Comparison of ENCODE assay signal across 9 cellular contexts in genomic region chr20:41086402-41087324, GRCh38. TPM values are rescaled to one million over a fixed set of nuclear protein-coding genes. Genes with fewer than 3 reads are reported as not detected.
DNase-seq lines count a peak whose midpoint lies in the region; ATAC-seq, FAIRE-seq and TF ChIP-seq lines count a peak whose summit lies in the region.
"Had no signal": no experiment of that assay in that cellular context is flagged by ENCODE, and none has a peak within 500 bp of the region (broad histone marks: within the 10 kb centered on the region; RNA-seq: fewer than 3 reads in every experiment).

No MANE protein-coding gene starts in this region.

- H3K27ac ChIP-seq in HepG2 (ENCODE audit: extremely low read length, insufficient read depth, low read length) (no peak overlapping the region), right lobe of liver (no peak overlapping the region), aorta (ENCODE audit: low read depth in 1 of 2, low read length in 2 of 2) (no peak overlapping the region)
- H3K27ac ChIP-seq: BLaER1 had no signal

- no peak for FAIRE-seq in HepG2 (lab: Jason Lieb, UNC)

- ATAC-seq in HepG2 (no peak), right lobe of liver (no peak), GM18502 (IDR thresholded peaks at IDR 0.05; ENCODE audit: poor library complexity, unreplicated experiment) (no peak), aorta (ENCODE audit: low FRiP score) (no peak)
- no peak for ATAC-seq in activated naive CD8-positive, alpha-beta T cell treated with anti-CD3 and anti-CD28 coated beads, Interleukin-2, amount 50 U/mL, for 24 hours

- in situ Hi-C loops in HepG2 (cut with HindIII; ENCODE audit: extremely low pct_ligation_motif_present, low pct_unique_long_range_greater_than_20kb) = no loop called here

- H3K27me3 ChIP-seq in HepG2 (ENCODE audit: control insufficient read depth in 1 of 2, insufficient read depth in 2 of 2, low read length in 2 of 2) (no peaks in the 10 kb centered on the region), right lobe of liver (no peaks in the 10 kb centered on the region), aorta (ENCODE audit: control insufficient read depth in 1 of 2, insufficient read depth in 2 of 2, low read length in 1 of 2) (no peaks in the 10 kb centered on the region)
- H3K27me3 ChIP-seq: BLaER1 had no signal

- no peaks in the 10 kb centered on the region for H3K9me3 ChIP-seq in HepG2 (ENCODE audit: low read length)
- H3K9me3 ChIP-seq in right lobe of liver = no peaks in the 10 kb centered on the region
- no peaks in the 10 kb centered on the region for H3K9me3 ChIP-seq in aorta (ENCODE audit: control insufficient read depth, low read length)
- H3K9me3 ChIP-seq: BLaER1 had no signal

- H3K79me2 ChIP-seq in HepG2 (ENCODE audit: insufficient read depth, low read length) = no peaks in the 10 kb centered on the region

- H3K4me1 ChIP-seq in HepG2 (ENCODE audit: insufficient read depth, low read length) = no peaks in the 10 kb centered on the region
- no peaks in the 10 kb centered on the region for H3K4me1 ChIP-seq in right lobe of liver
- H3K4me1 ChIP-seq in aorta (ENCODE audit: control insufficient read depth in 1 of 2, insufficient read depth in 2 of 2, low read length in 2 of 2) = no peaks in the 10 kb centered on the region
- H3K4me1 ChIP-seq: BLaER1 had no signal

- no peaks in the 10 kb centered on the region for H3K9me3 Mint-ChIP-seq in activated naive CD8-positive, alpha-beta T cell treated with anti-CD3 and anti-CD28 coated beads, Interleukin-2, amount 50 U/mL, for 24 hours

- TF ChIP-seq EP300 in HepG2 (IDR thresholded peaks at IDR 0.05; ENCODE audit: low read depth in 2 of 2, low read length in 2 of 2) = no peak
- TF ChIP-seq EP300 in HepG2 (CRISPR knock-in tag; IDR thresholded peaks at IDR 0.05; ENCODE audit: borderline replicate concordance) = no peak

- H4K20me1 ChIP-seq in HepG2 (ENCODE audit: insufficient read depth, low read length) = no peaks in the 10 kb centered on the region

- peaks cover 58% of the 10 kb centered on the region for H3K36me3 Mint-ChIP-seq in activated naive CD8-positive, alpha-beta T cell treated with anti-CD3 and anti-CD28 coated beads, Interleukin-2, amount 50 U/mL, for 24 hours (ENCODE audit: low read depth)

- H2AFZ ChIP-seq in HepG2 (ENCODE audit: low read length) = no peak overlapping the region

- H3K4me3 Mint-ChIP-seq in activated naive CD8-positive, alpha-beta T cell treated with anti-CD3 and anti-CD28 coated beads, Interleukin-2, amount 50 U/mL, for 24 hours = no peak overlapping the region

- no peak for TF ChIP-seq RAD21 in HepG2 (CRISPR knock-in tag; IDR thresholded peaks at IDR 0.05)

- TF ChIP-seq POLR2A in HepG2 (IDR thresholded peaks at IDR 0.05; ENCODE audit: insufficient read depth in 1 of 2, low read depth in 2 of 2, low read length in 2 of 2) = no peak
- TF ChIP-seq POLR2A in right lobe of liver (IDR thresholded peaks at IDR 0.05) = no peak

- DNase-seq in HepG2 (ENCODE audit: low spot score) (no peak), right lobe of liver (no peak), NCI-H748 treated with DMSO at 0.1 percent for 48 hours (lab: John Stamatoyannopoulos, UW) (peak; percentile 95), AG20443 (ENCODE audit: low spot score) (no peak), hypothalamus (lab: John Stamatoyannopoulos, UW) (no peak), aorta (no peak)
- no peak for DNase-seq in activated naive CD8-positive, alpha-beta T cell treated with anti-CD3 and anti-CD28 coated beads, Interleukin-2, amount 50 U/mL, for 24 hours

- WGBS in HepG2 (ENCODE audit: low lambda C conversion rate) = 91% methylated on average over 8 of the region's 8 CpGs
- 59% methylated on average over 7 of the region's 8 CpGs for WGBS in right lobe of liver (ENCODE audit: insufficient coverage, low coverage, low lambda C conversion rate, missing lambda C conversion rate)
- 64 to 68% methylated on average over 8 of the region's 8 CpGs for WGBS in aorta, 2 donors

- intact Hi-C loops in HepG2 (cut with micrococcal nuclease; ENCODE audit: unreplicated experiment) = no loop called here
- intact Hi-C loops in right lobe of liver (cut with DNase I) = no loop called here
- intact Hi-C loops in aorta (cut with DNase I) = no loop called here

- CTCF ChIA-PET in HepG2 (lab: Yijun Ruan, JAX; ENCODE audit: low intra/inter-chr PET ratio, low total read pairs) = no interaction called here

- no TSS peak for BruUV-seq in HepG2 (replicated peaks; lab: Mats Ljungman, UMichigan)

- peaks cover 16% of the 10 kb centered on the region for H3K4me1 Mint-ChIP-seq in activated naive CD8-positive, alpha-beta T cell treated with anti-CD3 and anti-CD28 coated beads, Interleukin-2, amount 50 U/mL, for 24 hours

- H3K4me2 ChIP-seq in HepG2 (ENCODE audit: low read depth, low read length) = no peak overlapping the region
- H3K4me2 ChIP-seq: BLaER1 had no signal

- H3K9ac ChIP-seq in HepG2 (ENCODE audit: insufficient read depth, low read depth, low read length) = no peak overlapping the region
- H3K9ac ChIP-seq: BLaER1 had no signal

- H3K4me3 ChIP-seq in HepG2 (replicated peaks in 1 of 3; ENCODE audit: insufficient read depth in 1 of 3, low read depth in 2 of 3, low read length in 3 of 3) = no peak overlapping the region
- H3K4me3 ChIP-seq in right lobe of liver = no peak overlapping the region
- H3K4me3 ChIP-seq in aorta (ENCODE audit: low read length in 2 of 2) = no peak overlapping the region
- H3K4me3 ChIP-seq: BLaER1 had no signal

- no peaks in the 10 kb centered on the region for H3K27me3 Mint-ChIP-seq in activated naive CD8-positive, alpha-beta T cell treated with anti-CD3 and anti-CD28 coated beads, Interleukin-2, amount 50 U/mL, for 24 hours

- TF ChIP-seq CTCF in HepG2 (CRISPR knock-in tag; IDR thresholded peaks at IDR 0.05) = no peak
- no peak for TF ChIP-seq CTCF in right lobe of liver (IDR thresholded peaks at IDR 0.05)

- H3K36me3 ChIP-seq in HepG2 (replicated peaks in 1 of 2; ENCODE audit: control insufficient read depth in 1 of 2, insufficient read depth in 2 of 2, low read length in 2 of 2) (peaks cover 30 to 62% of the 10 kb centered on the region in 2 experiments), right lobe of liver (peaks cover 0 to 26% (median 8%) of the 10 kb centered on the region in 4 donors), aorta (ENCODE audit: control insufficient read depth in 1 of 2, insufficient read depth in 2 of 2, low read length in 1 of 2) (peaks cover 2 to 5% of the 10 kb centered on the region in 2 donors)

- POLR2A ChIA-PET in HepG2 (lab: Yijun Ruan, JAX) = no interaction called here

- peak overlapping the region; percentile 35 for H3K27ac Mint-ChIP-seq in activated naive CD8-positive, alpha-beta T cell treated with anti-CD3 and anti-CD28 coated beads, Interleukin-2, amount 50 U/mL, for 24 hours

RNA-seq across cellular contexts. Expression of gene PLCG1, which starts 50.7 kb away (rescaled TPM):
- total RNA-seq in HepG2 (2016; rRNA removed; fragmentation: Illumina TruSeq; extraction: Trizol) (53.1 and 85.3 TPM in 2 replicates), right lobe of liver (10 to 100 TPM in 5 of 6 experiments, 1 to 10 TPM in 1; 9.5 to 22.6 (median 16.6) TPM), aorta (100 to 1,000 TPM in 1 of 2 donors, 10 to 100 TPM in 1; 96.3 to 148 TPM)
- 8.3 and 10.2 TPM in 2 replicates for total RNA-seq in HepG2 (2016; cell fraction: cytosol; rRNA removed; fragmentation: Illumina TruSeq; extraction: Trizol; ENCODE audit: low read depth)
- 43.2 and 85.3 TPM in 2 replicates for total RNA-seq in HepG2 (2016; cell fraction: insoluble cytoplasmic fraction; rRNA removed; fragmentation: Illumina TruSeq; extraction: Trizol)
- 23.6 and 25.9 TPM in 2 replicates for total RNA-seq in HepG2 (2016; cell fraction: membrane; rRNA removed; fragmentation: Illumina TruSeq; extraction: Trizol)
- total RNA-seq in HepG2 (2016; cell fraction: nucleus; rRNA removed; fragmentation: Illumina TruSeq; extraction: Trizol) = 119 and 141 TPM in 2 replicates
- polyA plus RNA-seq in HepG2 (2011; rRNA removed) (158 and 207 TPM in 2 replicates), aorta (10 to 100 TPM; 17.9 to 52.5 TPM)
- 50.7 and 54.7 TPM in 2 replicates for polyA plus RNA-seq in HepG2 (2011; cell fraction: cytosol; rRNA removed)
- polyA plus RNA-seq in HepG2 (2011; cell fraction: nucleus; rRNA removed) = 1,608 and 1,708 TPM in 2 replicates
- 152 and 164 TPM in 2 replicates for polyA plus RNA-seq in HepG2 (2012)
- 3.6 and 4.0 TPM in 2 replicates for polyA plus RNA-seq in HepG2 (2016; cell fraction: cytosol; fragmentation: Illumina TruSeq; extraction: Trizol; ENCODE audit: low read depth)
- 54.2 and 61.1 TPM in 2 replicates for polyA plus RNA-seq in HepG2 (2016; cell fraction: insoluble cytoplasmic fraction; fragmentation: Illumina TruSeq; extraction: Trizol; ENCODE audit: low read depth)
- polyA plus RNA-seq in HepG2 (2016; cell fraction: membrane; fragmentation: Illumina TruSeq; extraction: Trizol; ENCODE audit: low read depth) = 12.4 and 12.5 TPM in 2 replicates
- 371 and 407 TPM in 2 replicates for polyA plus RNA-seq in HepG2 (2016; cell fraction: nucleus; fragmentation: Illumina TruSeq; extraction: Trizol; ENCODE audit: insufficient read depth, low read depth)
- polyA minus RNA-seq in HepG2 (2011; rRNA and poly(A)+ RNA removed; ENCODE audit: low replicate concordance) = 74.2 and 219 TPM in 2 replicates
- polyA minus RNA-seq in HepG2 (2011; cell fraction: cytosol; rRNA and poly(A)+ RNA removed) = 77.9 and 95.1 TPM in 2 replicates
- polyA minus RNA-seq in HepG2 (2011; cell fraction: nucleus; rRNA and poly(A)+ RNA removed) = 286 and 292 TPM in 2 replicates

RNA-seq across cellular contexts. Expression of gene TOP1, which starts 58.0 kb away (rescaled TPM):
- 19.4 and 75.3 TPM in 2 replicates for total RNA-seq in HepG2 (2016; rRNA removed; fragmentation: Illumina TruSeq; extraction: Trizol)
- 17.3 and 19.8 TPM in 2 replicates for total RNA-seq in HepG2 (2016; cell fraction: cytosol; rRNA removed; fragmentation: Illumina TruSeq; extraction: Trizol; ENCODE audit: low read depth)
- total RNA-seq in HepG2 (2016; cell fraction: insoluble cytoplasmic fraction; rRNA removed; fragmentation: Illumina TruSeq; extraction: Trizol) = 17.0 and 75.6 TPM in 2 replicates
- total RNA-seq in HepG2 (2016; cell fraction: membrane; rRNA removed; fragmentation: Illumina TruSeq; extraction: Trizol) = 20.3 and 21.0 TPM in 2 replicates
- 45.7 and 48.4 TPM in 2 replicates for total RNA-seq in HepG2 (2016; cell fraction: nucleus; rRNA removed; fragmentation: Illumina TruSeq; extraction: Trizol)
- polyA plus RNA-seq in HepG2 (2011; rRNA removed) = 9.9 and 10.2 TPM in 2 replicates
- polyA plus RNA-seq in HepG2 (2011; cell fraction: cytosol; rRNA removed) = 5.5 and 9.3 TPM in 2 replicates
- polyA plus RNA-seq in HepG2 (2011; cell fraction: nucleus; rRNA removed) = 10.9 and 11.3 TPM in 2 replicates
- 51.4 and 67.5 TPM in 2 replicates for polyA plus RNA-seq in HepG2 (2012)
- 2.6 and 3.5 TPM in 2 replicates for polyA plus RNA-seq in HepG2 (2016; cell fraction: cytosol; fragmentation: Illumina TruSeq; extraction: Trizol; ENCODE audit: low read depth)
- polyA plus RNA-seq in HepG2 (2016; cell fraction: insoluble cytoplasmic fraction; fragmentation: Illumina TruSeq; extraction: Trizol; ENCODE audit: low read depth) = 131 and 136 TPM in 2 replicates
- 9.6 and 10.8 TPM in 2 replicates for polyA plus RNA-seq in HepG2 (2016; cell fraction: membrane; fragmentation: Illumina TruSeq; extraction: Trizol; ENCODE audit: low read depth)
- 89.8 and 94.4 TPM in 2 replicates for polyA plus RNA-seq in HepG2 (2016; cell fraction: nucleus; fragmentation: Illumina TruSeq; extraction: Trizol; ENCODE audit: insufficient read depth, low read depth)
- polyA minus RNA-seq in HepG2 (2011; rRNA and poly(A)+ RNA removed; ENCODE audit: low replicate concordance) = 7.0 and 9.4 TPM in 2 replicates
- polyA minus RNA-seq in HepG2 (2011; cell fraction: cytosol; rRNA and poly(A)+ RNA removed) = 25.1 and 28.4 TPM in 2 replicates
- 21.5 and 22.1 TPM in 2 replicates for polyA minus RNA-seq in HepG2 (2011; cell fraction: nucleus; rRNA and poly(A)+ RNA removed)
- total RNA-seq in right lobe of liver = 10 to 100 TPM; 17.3 to 29.7 (median 25.5) TPM
- 10 to 100 TPM; 30.1 to 32.4 TPM for total RNA-seq in aorta
- polyA plus RNA-seq in aorta = 10 to 100 TPM; 15.6 to 18.2 TPM
